ENCODE assay signal across 9 cellular contexts in genomic region chr6:122788663-122789062, GRCh38. TPM values are rescaled to one million over a fixed set of nuclear protein-coding genes. Genes with fewer than 3 reads are reported as not detected.
A peak's percentile ranks its signal among the peaks of the same experiment; 100 is the strongest.
DNase-seq lines count a peak whose midpoint lies in the region; ATAC-seq, FAIRE-seq and TF ChIP-seq lines count a peak whose summit lies in the region.
"Had no signal": no experiment of that assay in that cellular context is flagged by ENCODE, and none has a peak within 500 bp of the region (broad histone marks: within the 10 kb centered on the region; RNA-seq: fewer than 3 reads in every experiment).

No MANE protein-coding gene starts in this region.

- H3K36me3 ChIP-seq in thymus (ENCODE audit: control insufficient read depth, insufficient read depth): no peaks in the 10 kb centered on the region

- no peaks in the 10 kb centered on the region for H3K4me1 ChIP-seq in thymus (ENCODE audit: control insufficient read depth, insufficient read depth, low read length)

- no peak for DNase-seq in activated CD4-positive, alpha-beta T cell treated with anti-CD3 and anti-CD28 coated beads, Interleukin-2, amount 10 ng/mL, durations not matched to agents 7 days and 5 days
- no peak for DNase-seq in activated CD4-positive, alpha-beta T cell treated with anti-CD3 and anti-CD28 coated beads, Interleukin-2, amount 50 U/mL, for 1 hour
- DNase-seq in astrocyte of the cerebellum (ENCODE audit: low read depth) (no peak), lower leg skin (ENCODE audit: low spot score in 2 of 2) (no peak), HCEC 1CT (no peak), frontal cortex (ENCODE audit: low spot score in 2 of 2) (no peak)
- DNase-seq: DND-41 had no signal

- H3K4me3 ChIP-seq in astrocyte of the cerebellum (ENCODE audit: low read depth, low read length): peak overlapping the region; percentile 60
- H3K4me3 ChIP-seq in lower leg skin (ENCODE audit: low read depth, poor library complexity, severe bottlenecking): peak overlapping the region; percentile 77
- H3K4me3 ChIP-seq in thymus (ENCODE audit: low read length): peak overlapping the region; percentile 35

- H3K27ac Mint-ChIP-seq in activated CD4-positive, alpha-beta T cell treated with anti-CD3 and anti-CD28 coated beads, Interleukin-2, amount 10 ng/mL, durations not matched to agents 7 days and 5 days: no peak overlapping the region

- no peak for ATAC-seq in HG03045 (IDR thresholded peaks at IDR 0.05; ENCODE audit: unreplicated experiment)

- intact Hi-C loops in lower leg skin (cut with DNase I; ENCODE audit: low total_unique reads): no loop called here

- TF ChIP-seq POLR2A in lower leg skin (IDR thresholded peaks at IDR 0.05): no peak

- WGBS in lower leg skin, 2 donors: 21 to 26% methylated on average over 5 of the region's 5 CpGs
- 38% methylated on average over 5 of the region's 5 CpGs for WGBS in thymus

- CTCF ChIA-PET in activated CD4-positive, alpha-beta T cell treated with anti-CD3 and anti-CD28 coated beads, Interleukin-2, amount 10 ng/mL, durations not matched to agents 7 days and 5 days (lab: Charles Lee): no interaction called here

- no peak for FAIRE-seq in frontal cortex (lab: Jason Lieb, UNC)

- H3K9me3 Mint-ChIP-seq in activated CD4-positive, alpha-beta T cell treated with anti-CD3 and anti-CD28 coated beads, Interleukin-2, amount 10 ng/mL, durations not matched to agents 7 days and 5 days: no peaks in the 10 kb centered on the region

- peaks cover 8% of the 10 kb centered on the region for H3K4me1 Mint-ChIP-seq in activated CD4-positive, alpha-beta T cell treated with anti-CD3 and anti-CD28 coated beads, Interleukin-2, amount 10 ng/mL, durations not matched to agents 7 days and 5 days

- in situ Hi-C loops in astrocyte of the cerebellum (cut with HindIII; ENCODE audit: low sequenced_read_pairs): no loop called here

- no peak for TF ChIP-seq CTCF in astrocyte of the cerebellum (IDR thresholded peaks at IDR 0.05; ENCODE audit: low read depth, low read length, missing control alignments)
- TF ChIP-seq CTCF in lower leg skin (IDR thresholded peaks at IDR 0.05): no peak

- H3K9me3 ChIP-seq in thymus (ENCODE audit: control insufficient read depth): no peaks in the 10 kb centered on the region

- POLR2A ChIA-PET in activated CD4-positive, alpha-beta T cell treated with anti-CD3 and anti-CD28 coated beads, Interleukin-2, amount 10 ng/mL, durations not matched to agents 7 days and 5 days (lab: Charles Lee): no interaction called here

- H3K27me3 ChIP-seq in thymus (ENCODE audit: control insufficient read depth, insufficient read depth): peaks cover 22% of the 10 kb centered on the region

- H3K27ac ChIP-seq in thymus (ENCODE audit: low read depth): no peak overlapping the region

- peaks cover 55% of the 10 kb centered on the region for H3K27me3 Mint-ChIP-seq in activated CD4-positive, alpha-beta T cell treated with anti-CD3 and anti-CD28 coated beads, Interleukin-2, amount 10 ng/mL, durations not matched to agents 7 days and 5 days

- H3K4me3 Mint-ChIP-seq in activated CD4-positive, alpha-beta T cell treated with anti-CD3 and anti-CD28 coated beads, Interleukin-2, amount 10 ng/mL, durations not matched to agents 7 days and 5 days: peak overlapping the region; percentile 79

- no peaks in the 10 kb centered on the region for H3K36me3 Mint-ChIP-seq in activated CD4-positive, alpha-beta T cell treated with anti-CD3 and anti-CD28 coated beads, Interleukin-2, amount 10 ng/mL, durations not matched to agents 7 days and 5 days (ENCODE audit: low read depth)

RNA-seq across cellular contexts. Expression of gene SMPDL3A, which starts 0.4 kb away (rescaled TPM):
- total RNA-seq in activated CD4-positive, alpha-beta T cell treated with anti-CD3 and anti-CD28 coated beads, Interleukin-2, amount 10 ng/mL, durations not matched to agents 7 days and 5 days: under 1 TPM in 1 of 2 experiments, not detected in 1; 0.19 TPM
- 100 to 1,000 TPM; 109 to 120 (median 113) TPM for total RNA-seq in lower leg skin
- polyA plus RNA-seq in thymus: 23.0 TPM
- total RNA-seq in frontal cortex: 13.0 TPM

RNA-seq across cellular contexts. Expression of gene FABP7, which starts 9.1 kb away (rescaled TPM):
- total RNA-seq in activated CD4-positive, alpha-beta T cell treated with anti-CD3 and anti-CD28 coated beads, Interleukin-2, amount 10 ng/mL, durations not matched to agents 7 days and 5 days: not detected
- total RNA-seq in lower leg skin (10 to 100 TPM; 22.4 to 78.8 (median 43.2) TPM), frontal cortex (1,193 TPM)
- 7.1 TPM for polyA plus RNA-seq in thymus

Comparison
In these comparisons a context has a peak if more than half of its experiments do, and no peak if none do; other contexts are left out.
1. RNA of gene SMPDL3A, which starts 0.4 kb away (total RNA-seq): 109 to 120 TPM in lower leg skin and 13.0 TPM in frontal cortex (single experiment); 0.19 TPM in activated CD4-positive, alpha-beta T cell treated with anti-CD3 and anti-CD28 coated beads, Interleukin-2, amount 10 ng/mL, durations not matched to agents 7 days and 5 days; every median in the first group is over 10 times any median in the second.
2. RNA of gene FABP7, which starts 9.1 kb away (total RNA-seq): 1,193 TPM in frontal cortex (single experiment) and 22.4 to 78.8 TPM in lower leg skin; not detected in activated CD4-positive, alpha-beta T cell treated with anti-CD3 and anti-CD28 coated beads, Interleukin-2, amount 10 ng/mL, durations not matched to agents 7 days and 5 days; every median in the first group is over 10 times any median in the second.
3. Peak in every context shown above with its lines, with median percentiles within 50 percentile points of each other: H3K4me3 ChIP-seq.